In genomic region chr12:104063712-104064030, GRCh38 we compare ENCODE assay signal across 8 cellular contexts. TPM values are rescaled to one million over a fixed set of nuclear protein-coding genes. Genes with fewer than 3 reads are reported as not detected.
A peak's percentile ranks its signal among the peaks of the same experiment; 100 is the strongest.
DNase-seq lines count a peak whose midpoint lies in the region; ATAC-seq, FAIRE-seq and TF ChIP-seq lines count a peak whose summit lies in the region.

No MANE protein-coding gene starts in this region.

- peaks cover 13% of the 10 kb centered on the region for H3K36me3 Mint-ChIP-seq in nephron (ENCODE audit: low read depth)

- H3K4me1 Mint-ChIP-seq in nephron, result peaks cover 30% of the 10 kb centered on the region

- peak; percentile 9 for DNase-seq in stimulated activated CD4-positive, alpha-beta T cell treated with anti-CD3 and anti-CD28 coated beads, Interleukin-4, amount 100 ng/mL, for 24 hours
- no peak for DNase-seq in stimulated activated CD4-positive, alpha-beta T cell treated with anti-CD3 and anti-CD28 coated beads, Interleukin-4, amount 100 ng/mL, for 4 hours
- DNase-seq in RPMI7951 (ENCODE audit: low read depth) (peak; percentile 53), epithelial cell of esophagus (ENCODE audit: low read depth) (no peak), NCI-H2171 treated with DMSO at 0.1 percent for 48 hours (lab: John Stamatoyannopoulos, UW) (no peak), frontal cortex (ENCODE audit: low spot score in 2 of 2) (no peak)

- H3K4me3 ChIP-seq in epithelial cell of esophagus (ENCODE audit: low read length), result peak overlapping the region; percentile 79

- no peak for TF ChIP-seq CTCF in epithelial cell of esophagus (IDR thresholded peaks at IDR 0.05; ENCODE audit: insufficient read depth, low read depth, low read length, missing control alignments)
- TF ChIP-seq CTCF in nephron (IDR thresholded peaks at IDR 0.05; ENCODE audit: unreplicated experiment in 3 of 3), result no peak

- peak; percentile 39 for ATAC-seq in HG02943 (IDR thresholded peaks at IDR 0.05; ENCODE audit: low read depth, unreplicated experiment)

- H3K9me3 Mint-ChIP-seq in nephron, result no peaks in the 10 kb centered on the region

- H3K27ac Mint-ChIP-seq in nephron, result peak overlapping the region; percentile 83 to 93 (median 90)

- H3K27me3 Mint-ChIP-seq in nephron (ENCODE audit: low read depth), result peaks cover 4% of the 10 kb centered on the region

- no peak for FAIRE-seq in frontal cortex (lab: Jason Lieb, UNC)

- H3K4me3 Mint-ChIP-seq in nephron, result peak overlapping the region; percentile 96 to 97 (median 96)

RNA-seq across cellular contexts. Expression of gene HCFC2, which starts 0.7 kb away (rescaled TPM):
- 10.7 and 17.3 TPM in 2 replicates for total RNA-seq in RPMI7951 (2014; rRNA removed; shearing (Covaris generic))
- 62.4 TPM for total RNA-seq in frontal cortex

RNA-seq across cellular contexts. Expression of gene GLT8D2, which starts 13.7 kb away (rescaled TPM):
- total RNA-seq in RPMI7951 (2014; rRNA removed; shearing (Covaris generic)), result 10.4 and 14.8 TPM in 2 replicates
- total RNA-seq in frontal cortex, result 9.4 TPM

Comparison
In these comparisons a context has a peak if more than half of its experiments do, and no peak if none do; other contexts are left out.
1. DNase-seq: peak in stimulated activated CD4-positive, alpha-beta T cell treated with anti-CD3 and anti-CD28 coated beads, Interleukin-4, amount 100 ng/mL, for 24 hours (single experiment) and RPMI7951 (single experiment); none in stimulated activated CD4-positive, alpha-beta T cell treated with anti-CD3 and anti-CD28 coated beads, Interleukin-4, amount 100 ng/mL, for 4 hours (0 of 2), epithelial cell of esophagus (single experiment), NCI-H2171 treated with DMSO at 0.1 percent for 48 hours (single experiment) and frontal cortex (0 of 2).